ENCODE assay signal across 8 cellular contexts in genomic region chr17:8156174-8156992, GRCh38. TPM values are rescaled to one million over a fixed set of nuclear protein-coding genes. Genes with fewer than 3 reads are reported as not detected.
DNase-seq lines count a peak whose midpoint lies in the region; ATAC-seq and TF ChIP-seq lines count a peak whose summit lies in the region.

No MANE protein-coding gene starts in this region.

- in situ Hi-C loops in GM13976 (cut with MboI; ENCODE audit: low sequenced_read_pairs, unreplicated experiment), result no loop called here

- peak overlapping the region; percentile 83 to 95 for H3K4me3 ChIP-seq in right atrium auricular region
- peak overlapping the region; percentile 84 to 98 for H3K4me3 ChIP-seq in vagina

- no peaks in the 10 kb centered on the region for H3K27me3 Mint-ChIP-seq in T-cell

- peaks cover 26% of the 10 kb centered on the region for H3K36me3 Mint-ChIP-seq in T-cell

- H3K4me1 ChIP-seq in right atrium auricular region (peaks cover 0 to 47% of the 10 kb centered on the region in 2 donors), vagina (peaks cover 49% of the 10 kb centered on the region)

- H3K9me3 ChIP-seq in right atrium auricular region (no peaks in the 10 kb centered on the region), vagina (no peaks in the 10 kb centered on the region)

- H3K36me3 ChIP-seq in right atrium auricular region, result peaks cover 34% of the 10 kb centered on the region
- H3K36me3 ChIP-seq in vagina, result peaks cover 0 to 5% of the 10 kb centered on the region in 2 donors

- H3K9me3 Mint-ChIP-seq in T-cell, result no peaks in the 10 kb centered on the region

- POLR2A ChIA-PET in T-cell (lab: Charles Lee), result interaction anchor here (0.7 to 1.5 kb wide), 16 partner anchors 8 to 92 kb away, joined by 3 to 20 read pairs (median 6); partner anchors contain the start of gene CTC1 (in 1 of the 2)

- TF ChIP-seq POLR2A in vagina (IDR thresholded peaks at IDR 0.05), result peak; percentile 82 to 100

- peaks cover 39 to 70% (median 54%) of the 10 kb centered on the region in 3 donors for H3K4me1 Mint-ChIP-seq in T-cell

- TF ChIP-seq CTCF in GM13976 (IDR thresholded peaks at IDR 0.05; ENCODE audit: borderline replicate concordance, control extremely low read depth, extremely low read depth, insufficient read depth, missing control alignments) (no peak), right atrium auricular region (IDR thresholded peaks at IDR 0.05) (no peak), vagina (IDR thresholded peaks at IDR 0.05) (no peak)

- H3K27ac Mint-ChIP-seq in T-cell, result no peak overlapping the region

- no peaks in the 10 kb centered on the region for H3K27me3 ChIP-seq in right atrium auricular region
- H3K27me3 ChIP-seq in vagina, result no peaks in the 10 kb centered on the region

- CTCF ChIA-PET in T-cell (lab: Charles Lee), result interaction anchor here in 1 of 2 donors (0.6 to 2.4 kb wide), 8 partner anchors 12 to 274 kb away, joined by 3 to 15 read pairs (median 4); partner anchors contain the start of genes ALOXE3 and SLC25A35

- intact Hi-C loops in vagina (cut with DNase I), result no loop called here

- DNase-seq in GM13976 (ENCODE audit: low spot score) (peak; percentile 97), NCI-H146 (lab: John Stamatoyannopoulos, UW) (peak; percentile 100), T-cell (peak; percentile 99 to 100 (median 100)), right atrium auricular region (ENCODE audit: low spot score) (peak; percentile 100), pulmonary artery endothelial cell (ENCODE audit: low read depth, low spot score) (peak; percentile 100), vagina (ENCODE audit: extremely low spot score in 2 of 2) (peak; percentile 100)

- ATAC-seq in HG02852 (IDR thresholded peaks at IDR 0.05; ENCODE audit: unreplicated experiment) (peak; percentile 74), T-cell (replicated peaks in 1 of 4) (peak; percentile 75 to 86 (median 85))

- H3K27ac ChIP-seq in angular gyrus (ENCODE audit: low read depth, low read length), result peak overlapping the region; percentile 100
- peak overlapping the region; percentile 100 for H3K27ac ChIP-seq in right atrium auricular region
- peak overlapping the region; percentile 100 for H3K27ac ChIP-seq in vagina

- no peak overlapping the region for H3K4me3 Mint-ChIP-seq in T-cell

RNA-seq across cellular contexts. Expression of gene PER1, which starts 4.2 kb away (rescaled TPM):
- total RNA-seq in T-cell, result 1,000 to 10,000 TPM in 2 of 5 donors, 10 to 100 TPM in 3; 62.6 to 1,675 (median 82.4) TPM
- total RNA-seq in right atrium auricular region, result 10 to 100 TPM; 59.4 to 75.0 TPM
- total RNA-seq in pulmonary artery endothelial cell, result 8.0 and 11.3 TPM in 2 replicates
- total RNA-seq in vagina, result 215 TPM

RNA-seq across cellular contexts. Expression of gene VAMP2, which starts 6.4 kb away (rescaled TPM):
- total RNA-seq in T-cell (100 to 1,000 TPM; 160 to 243 (median 186) TPM), right atrium auricular region (10 to 100 TPM; 27.4 to 39.7 TPM), pulmonary artery endothelial cell (3.9 and 4.0 TPM in 2 replicates), vagina (35.6 TPM)

RNA-seq across cellular contexts. Expression of gene TMEM107, which starts 19.8 kb away (rescaled TPM):
- total RNA-seq in T-cell (10 to 100 TPM; 23.4 to 28.9 (median 25.0) TPM), right atrium auricular region (10 to 100 TPM in 1 of 2 donors, 1 to 10 TPM in 1; 7.3 to 11.0 TPM), pulmonary artery endothelial cell (15.8 and 33.2 TPM in 2 replicates), vagina (20.6 TPM)

RNA-seq across cellular contexts. Expression of gene HES7, which starts 32.5 kb away (rescaled TPM):
- total RNA-seq in T-cell (1 to 10 TPM in 1 of 5 donors, under 1 TPM in 2, not detected in 2; 0.16 to 1.6 (median 0.23) TPM), right atrium auricular region (not detected), pulmonary artery endothelial cell (0.14 and 0.40 TPM in 2 replicates), vagina (not detected)

RNA-seq across cellular contexts. Expression of gene BORCS6, which starts 33.6 kb away (rescaled TPM):
- total RNA-seq in T-cell, result 10 to 100 TPM in 3 of 5 donors, 1 to 10 TPM in 2; 6.7 to 21.3 (median 17.2) TPM
- total RNA-seq in right atrium auricular region, result 10 to 100 TPM; 10.2 to 10.8 TPM
- total RNA-seq in pulmonary artery endothelial cell, result 9.6 and 13.4 TPM in 2 replicates
- total RNA-seq in vagina, result 9.6 TPM

Comparison
In these comparisons a context has a peak if more than half of its experiments do, and no peak if none do; other contexts are left out.
1. Peak in every context shown above with its lines: DNase-seq, ATAC-seq, H3K4me3 ChIP-seq and H3K27ac ChIP-seq.